In genomic region chr20:56447227-56447626, GRCh38 we compare ENCODE assay signal across 18 cellular contexts. TPM values are rescaled to one million over a fixed set of nuclear protein-coding genes. Genes with fewer than 3 reads are reported as not detected.
A peak's percentile ranks its signal among the peaks of the same experiment; 100 is the strongest.
DNase-seq lines count a peak whose midpoint lies in the region; ATAC-seq, FAIRE-seq and TF ChIP-seq lines count a peak whose summit lies in the region.
"Had no signal": no experiment of that assay in that cellular context is flagged by ENCODE, and none has a peak within 500 bp of the region (broad histone marks: within the 10 kb centered on the region; RNA-seq: fewer than 3 reads in every experiment).

No MANE protein-coding gene starts in this region.

- no peak overlapping the region for H2BK5ac ChIP-seq in IMR-90 (ENCODE audit: low read depth, low read length, poor library complexity, severe bottlenecking)

- H3K9me1 ChIP-seq in IMR-90 (ENCODE audit: insufficient read depth, low read length) (peaks cover 10% of the 10 kb centered on the region), K562 (ENCODE audit: control insufficient read depth, insufficient read depth, low read length) (peaks cover 5% of the 10 kb centered on the region)

- H3K36me3 Mint-ChIP-seq in nephron progenitor cell (ENCODE audit: low read depth): no peaks in the 10 kb centered on the region

- H3K4me2 ChIP-seq in IMR-90 (ENCODE audit: low read depth, low read length) (no peak overlapping the region), K562 (ENCODE audit: insufficient read depth, low read length) (peak overlapping the region; percentile 77)

- H3K9me3 ChIP-seq in IMR-90 (ENCODE audit: control insufficient read depth, insufficient read depth, low read length) (no peaks in the 10 kb centered on the region), K562 (replicated peaks; ENCODE audit: control insufficient read depth, insufficient read depth, low read depth, low read length) (no peaks in the 10 kb centered on the region), heart left ventricle (no peaks in the 10 kb centered on the region)

- TF ChIP-seq POLR2A in IMR-90 (IDR thresholded peaks at IDR 0.05; ENCODE audit: low read depth, low read length): no peak
- TF ChIP-seq POLR2A in K562 (conservative IDR thresholded peaks at IDR 0.05): no peak
- TF ChIP-seq POLR2A in heart left ventricle (IDR thresholded peaks at IDR 0.05): no peak

- no peak overlapping the region for H3K23ac ChIP-seq in IMR-90 (ENCODE audit: low read depth, low read length)

- H2BK20ac ChIP-seq in IMR-90 (ENCODE audit: low read depth, low read length): no peak overlapping the region

- no peak overlapping the region for H3K56ac ChIP-seq in IMR-90 (ENCODE audit: extremely low read depth, insufficient read depth, low read length)

- peaks cover 1 to 27% of the 10 kb centered on the region in 2 experiments; a peak in 2 of 4 replicates for H3K79me1 ChIP-seq in IMR-90 (ENCODE audit: low read depth in 1 of 2, low read length in 2 of 2)

- BruUV-seq in IMR-90 (replicated peaks; lab: Mats Ljungman, UMichigan) (no TSS peak), K562 (replicated peaks; lab: Mats Ljungman, UMichigan) (no TSS peak)

- no peak overlapping the region for H2BK120ac ChIP-seq in IMR-90 (ENCODE audit: low read depth, low read length)

- H3K27ac Mint-ChIP-seq in nephron progenitor cell: no peak overlapping the region

- 0 out of 2 replicates have a peak overlapping the region, but pooled peaks have one; percentile 35 for H2AK5ac ChIP-seq in IMR-90 (ENCODE audit: low read depth, low read length)

- H4K5ac ChIP-seq in IMR-90 (ENCODE audit: low read depth, low read length): no peak overlapping the region

- H4K20me1 ChIP-seq in IMR-90 (ENCODE audit: insufficient read depth, low read length) (no peaks in the 10 kb centered on the region), K562 (replicated peaks; ENCODE audit: control insufficient read depth, insufficient read depth, low read length) (no peaks in the 10 kb centered on the region)

- H4K8ac ChIP-seq in IMR-90 (ENCODE audit: low read depth in 2 of 2, low read length in 2 of 2): 0 out of 4 replicates have a peak overlapping the region, but pooled peaks of 1 of the 2 experiments have one; percentile 3

- peaks cover 24% of the 10 kb centered on the region; the same call in 2 of the 3 replicates for H3K79me2 ChIP-seq in K562 (ENCODE audit: control insufficient read depth, insufficient read depth, low read length)

- H3K4me3 Mint-ChIP-seq in nephron progenitor cell: no peak overlapping the region
- H3K4me3 Mint-ChIP-seq: CD14-positive monocyte had no signal

- POLR2A ChIA-PET in IMR-90 (lab: Charles Lee; ENCODE audit: unreplicated experiment) (interaction anchor here (0.6 kb wide), 1 partner anchor 46 kb away, joined by 6 read pairs; no protein-coding TSS in a partner anchor), K562 (lab: Yijun Ruan, JAX) (interaction anchor here (0.6 to 1.6 kb wide), 7 partner anchors 19 to 67 kb away, joined by 3 to 5 read pairs (median 3); partner anchors contain the start of genes CSTF1 and RTF2)

- H3K27me3 ChIP-seq in IMR-90 (ENCODE audit: control insufficient read depth, insufficient read depth, low read length): no peaks in the 10 kb centered on the region
- no peaks in the 10 kb centered on the region for H3K27me3 ChIP-seq in K562 (ENCODE audit: control insufficient read depth in 2 of 2, insufficient read depth in 2 of 2, low read length in 2 of 2)
- H3K27me3 ChIP-seq in heart left ventricle: no peaks in the 10 kb centered on the region

- H3K4me1 Mint-ChIP-seq in nephron progenitor cell: peaks cover 4% of the 10 kb centered on the region

- H3K14ac ChIP-seq in IMR-90 (replicated peaks; ENCODE audit: low read depth, low read length): no peak overlapping the region

- TF ChIP-seq RAD21 in IMR-90 (IDR thresholded peaks at IDR 0.05; ENCODE audit: low read length) (no peak), K562 (CRISPR knock-in tag; conservative IDR thresholded peaks at IDR 0.05 in 1 of 2, IDR thresholded peaks at IDR 0.05 in 1 of 2) (no peak)

- in situ Hi-C loops in IMR-90 (cut with MboI; ENCODE audit: low sequenced_read_pairs): no loop called here
- in situ Hi-C loops in K562 (cut with MboI): no loop called here

- no peak for TF ChIP-seq EP300 in K562 (IDR thresholded peaks at IDR 0.05; ENCODE audit: low read length)

- peak; percentile 43 for DNase-seq in activated CD8-positive, alpha-beta memory T cell treated with anti-CD3 and anti-CD28 coated beads for 24 hours
- no peak for DNase-seq in activated CD8-positive, alpha-beta memory T cell treated with anti-CD3 and anti-CD28 coated beads, Interleukin-2, amount 50 U/mL, for 4 hours
- no peak for DNase-seq in IMR-90
- no peak for DNase-seq in K562 (ENCODE audit: extremely low read depth in 1 of 4, low spot score in 3 of 4)
- DNase-seq in nephron progenitor cell: peak; percentile 16
- DNase-seq in NCI-H524 (lab: John Stamatoyannopoulos, UW): no peak
- DNase-seq in heart left ventricle: no peak
- DNase-seq: DMS79 treated with DMSO at 0.1 percent for 48 hours, HCEC 1CT, KBM-7, NCI-H1105 treated with DMSO at 0.1 percent for 48 hours, NCI-H187, NCI-H2107, NCI-H2227 treated with DMSO at 0.1 percent for 48 hours, NCI-H510A treated with DMSO at 0.1 percent for 48 hours had no signal

- H3K27me3 Mint-ChIP-seq in nephron progenitor cell (ENCODE audit: low read depth, poor library complexity): peaks cover 52% of the 10 kb centered on the region

- H3K9ac ChIP-seq in IMR-90 (ENCODE audit: low read depth, low read length): no peak overlapping the region
- H3K9ac ChIP-seq in K562 (ENCODE audit: insufficient read depth in 1 of 2, low read depth in 2 of 2, low read length in 2 of 2): peak overlapping the region; percentile 17 to 68; a peak in 3 of 4 replicates

- H2AFZ ChIP-seq in IMR-90 (replicated peaks; ENCODE audit: low read length, poor library complexity): no peak overlapping the region
- H2AFZ ChIP-seq in K562 (ENCODE audit: low read depth, low read length): 0 out of 2 replicates have a peak overlapping the region, but pooled peaks have one; percentile 14

- H3K4ac ChIP-seq in IMR-90 (ENCODE audit: low read depth, low read length): 0 out of 2 replicates have a peak overlapping the region, but pooled peaks have one; percentile 35

- no peak for FAIRE-seq in K562 (lab: Jason Lieb, UNC)

- no peak overlapping the region for H4K91ac ChIP-seq in IMR-90 (ENCODE audit: insufficient read depth, low read depth, low read length)

- CTCF ChIA-PET in IMR-90 (lab: Yijun Ruan, JAX): interaction anchor here (0.7 kb wide), 1 partner anchor 28 kb away, joined by 3 read pairs; no protein-coding TSS in a partner anchor
- CTCF ChIA-PET in K562 (lab: Yijun Ruan, JAX; ENCODE audit: low intra/inter-chr PET ratio): no interaction called here

- ATAC-seq in IMR-90 (ENCODE audit: low read depth) (no peak), K562 (peak; percentile 12), HG03025 (IDR thresholded peaks at IDR 0.05; ENCODE audit: low FRiP score, unreplicated experiment) (no peak), heart left ventricle (no peak)

- H3K4me1 ChIP-seq in IMR-90 (ENCODE audit: control insufficient read depth, insufficient read depth, low read length): peaks cover 16% of the 10 kb centered on the region
- peaks cover 9 to 19% of the 10 kb centered on the region in 2 experiments; a peak in 4 of 5 replicates for H3K4me1 ChIP-seq in K562 (replicated peaks in 1 of 2; ENCODE audit: control insufficient read depth in 2 of 2, insufficient read depth in 2 of 2, low read length in 2 of 2)
- peaks cover 0 to 11% (median 0%) of the 10 kb centered on the region in 12 donors for H3K4me1 ChIP-seq in heart left ventricle

- dilution Hi-C loops in IMR-90 (cut with HindIII; ENCODE audit: low sequenced_read_pairs, unreplicated experiment): no loop called here

- H3K9me3 Mint-ChIP-seq in nephron progenitor cell: no peaks in the 10 kb centered on the region
- H3K9me3 Mint-ChIP-seq: CD14-positive monocyte had no signal

- intact Hi-C loops in IMR-90 (cut with micrococcal nuclease): no loop called here
- intact Hi-C loops in K562 (cut with micrococcal nuclease): no loop called here
- intact Hi-C loops in heart left ventricle (cut with DNase I): no loop called here

- H2BK15ac ChIP-seq in IMR-90 (ENCODE audit: low read depth, low read length): no peak overlapping the region

- no peak overlapping the region for H3K4me3 ChIP-seq in IMR-90 (ENCODE audit: insufficient read depth, low read depth, low read length)
- H3K4me3 ChIP-seq in K562: 0 out of 2 replicates have a peak overlapping the region, but pooled peaks have one; percentile 6
- no peak overlapping the region for H3K4me3 ChIP-seq in heart left ventricle

- no peak for TF ChIP-seq CTCF in IMR-90 (conservative IDR thresholded peaks at IDR 0.05; ENCODE audit: low read depth, low read length)
- TF ChIP-seq CTCF in K562 (IDR thresholded peaks at IDR 0.05 in 2 of 3, conservative IDR thresholded peaks at IDR 0.05 in 1 of 3; ENCODE audit: insufficient read depth in 2 of 3, low read depth in 1 of 3, low read length in 3 of 3): no peak
- TF ChIP-seq CTCF in nephron progenitor cell (IDR thresholded peaks at IDR 0.05): no peak
- no peak for TF ChIP-seq CTCF in heart left ventricle (IDR thresholded peaks at IDR 0.05)

- no peak overlapping the region for H3K18ac ChIP-seq in IMR-90 (ENCODE audit: low read depth, low read length)

- no peak overlapping the region for H3K27ac ChIP-seq in IMR-90 (ENCODE audit: insufficient read depth, low read length)
- H3K27ac ChIP-seq in K562 (ENCODE audit: extremely low read depth, low read depth, low read length): peak overlapping the region; percentile 61; the same call in 2 of the 3 replicates
- no peak overlapping the region for H3K27ac ChIP-seq in heart left ventricle
- H3K27ac ChIP-seq: 22Rv1 had no signal

- H3K36me3 ChIP-seq in IMR-90 (ENCODE audit: control insufficient read depth, insufficient read depth, low read length) (peaks cover 25% of the 10 kb centered on the region), K562 (ENCODE audit: control insufficient read depth, insufficient read depth, low read length) (peaks cover 77% of the 10 kb centered on the region), heart left ventricle (peaks cover 0 to 18% (median 0%) of the 10 kb centered on the region in 9 donors)

- H2AK9ac ChIP-seq in IMR-90 (replicated peaks; ENCODE audit: low read depth, low read length, poor library complexity): no peak overlapping the region

RNA-seq across cellular contexts. Expression of gene RTF2, which starts 21.2 kb away (rescaled TPM):
- total RNA-seq in IMR-90 (2012; rRNA removed): 109 and 118 TPM in 2 replicates
- polyA plus RNA-seq in IMR-90 (2012; rRNA removed): 98.4 and 102 TPM in 2 replicates
- polyA plus RNA-seq in IMR-90 (2012; cell fraction: cytosol; rRNA removed): 73.2 and 76.9 TPM in 2 replicates
- polyA plus RNA-seq in IMR-90 (2012; cell fraction: nucleus; rRNA removed; ENCODE audit: low replicate concordance): 59.0 and 86.9 TPM in 2 replicates
- 29.7 and 29.9 TPM in 2 replicates for total RNA-seq in K562 (2011; cell fraction: chromatin; rRNA removed; ENCODE audit: low replicate concordance)
- total RNA-seq in K562 (2011; cell fraction: nucleolus; rRNA removed): 20.7 and 24.2 TPM in 2 replicates
- 33.1 and 37.2 TPM in 2 replicates for total RNA-seq in K562 (2011; cell fraction: nucleoplasm; rRNA removed)
- 67.0 and 69.1 TPM in 2 replicates for total RNA-seq in K562 (2014; rRNA removed)
- total RNA-seq in K562 (2014; rRNA removed; fragmentation: Illumina TruSeq; extraction: Trizol): 62.1 and 69.8 TPM in 2 replicates
- 67.9 and 70.4 TPM in 2 replicates for total RNA-seq in K562 (2015; rRNA removed; fragmentation: Illumina TruSeq; extraction: Trizol)
- total RNA-seq in K562 (2021): 83.5 and 84.9 TPM in 2 replicates
- 82.3 and 87.4 TPM in 2 replicates for polyA plus RNA-seq in K562 (2011; rRNA removed)
- 68.8 and 69.8 TPM in 2 replicates for polyA plus RNA-seq in K562 (2011; cell fraction: cytosol; rRNA removed)
- polyA plus RNA-seq in K562 (2011; cell fraction: nucleus; rRNA removed): 48.5 and 53.8 TPM in 2 replicates
- 65.1 and 70.9 TPM in 2 replicates for polyA plus RNA-seq in K562 (2012)
- polyA plus RNA-seq in K562 (2014; fragmentation: Illumina TruSeq; extraction: Trizol): 85.1 and 90.7 TPM in 2 replicates
- polyA plus RNA-seq in K562 (2014; fragmentation: Nextera tagmentation; extraction: Ambion mirVana): 100 to 1,000 TPM; 114 to 177 TPM
- polyA plus RNA-seq in K562 (2014; rRNA removed): 80.1 and 85.0 TPM in 2 replicates
- polyA minus RNA-seq in K562 (2011; rRNA and poly(A)+ RNA removed): 46.4 and 55.6 TPM in 2 replicates
- 29.6 and 30.2 TPM in 2 replicates for polyA minus RNA-seq in K562 (2011; cell fraction: cytosol; rRNA and poly(A)+ RNA removed)
- 10.8 and 20.4 TPM in 2 replicates for polyA minus RNA-seq in K562 (2011; cell fraction: nucleus; rRNA and poly(A)+ RNA removed)
- total RNA-seq in heart left ventricle: 100 to 1,000 TPM in 1 of 9 donors, 10 to 100 TPM in 8; 61.9 to 101 (median 86.2) TPM
- 100 to 1,000 TPM in 1 of 2 donors, 10 to 100 TPM in 1; 50.7 to 114 TPM for polyA plus RNA-seq in heart left ventricle

RNA-seq across cellular contexts. Expression of gene CASS4, which starts 35.2 kb away (rescaled TPM):
- total RNA-seq in IMR-90 (2012; rRNA removed): 25.8 and 26.1 TPM in 2 replicates
- polyA plus RNA-seq in IMR-90 (2012; rRNA removed): 26.5 and 29.6 TPM in 2 replicates
- polyA plus RNA-seq in IMR-90 (2012; cell fraction: cytosol; rRNA removed): 12.7 and 19.2 TPM in 2 replicates
- 28.4 and 44.9 TPM in 2 replicates for polyA plus RNA-seq in IMR-90 (2012; cell fraction: nucleus; rRNA removed; ENCODE audit: low replicate concordance)
- total RNA-seq in K562 (2011; cell fraction: chromatin; rRNA removed; ENCODE audit: low replicate concordance): 63.3 and 67.4 TPM in 2 replicates
- total RNA-seq in K562 (2011; cell fraction: nucleolus; rRNA removed): 45.1 and 50.9 TPM in 2 replicates
- 43.0 and 48.2 TPM in 2 replicates for total RNA-seq in K562 (2011; cell fraction: nucleoplasm; rRNA removed)
- 26.7 and 27.1 TPM in 2 replicates for total RNA-seq in K562 (2014; rRNA removed)
- 23.4 and 29.3 TPM in 2 replicates for total RNA-seq in K562 (2014; rRNA removed; fragmentation: Illumina TruSeq; extraction: Trizol)
- total RNA-seq in K562 (2015; rRNA removed; fragmentation: Illumina TruSeq; extraction: Trizol): 25.3 and 25.6 TPM in 2 replicates
- 27.8 and 36.8 TPM in 2 replicates for total RNA-seq in K562 (2021)
- polyA plus RNA-seq in K562 (2011; rRNA removed): 53.2 and 53.8 TPM in 2 replicates
- polyA plus RNA-seq in K562 (2011; cell fraction: cytosol; rRNA removed): 52.4 and 52.9 TPM in 2 replicates
- polyA plus RNA-seq in K562 (2011; cell fraction: nucleus; rRNA removed): 28.9 and 33.6 TPM in 2 replicates
- polyA plus RNA-seq in K562 (2012): 18.6 and 19.4 TPM in 2 replicates
- 35.3 and 41.6 TPM in 2 replicates for polyA plus RNA-seq in K562 (2014; fragmentation: Illumina TruSeq; extraction: Trizol)
- polyA plus RNA-seq in K562 (2014; fragmentation: Nextera tagmentation; extraction: Ambion mirVana): 1 to 10 TPM; 8.1 to 8.8 TPM
- 21.7 and 30.0 TPM in 2 replicates for polyA plus RNA-seq in K562 (2014; rRNA removed)
- 56.7 and 57.5 TPM in 2 replicates for polyA minus RNA-seq in K562 (2011; rRNA and poly(A)+ RNA removed)
- 39.3 and 40.1 TPM in 2 replicates for polyA minus RNA-seq in K562 (2011; cell fraction: cytosol; rRNA and poly(A)+ RNA removed)
- polyA minus RNA-seq in K562 (2011; cell fraction: nucleus; rRNA and poly(A)+ RNA removed): 26.0 and 37.0 TPM in 2 replicates
- 1 to 10 TPM in 2 of 9 donors, under 1 TPM in 7; 0.07 to 3.8 (median 0.50) TPM for total RNA-seq in heart left ventricle
- under 1 TPM; 0.38 to 0.47 TPM for polyA plus RNA-seq in heart left ventricle

RNA-seq across cellular contexts. Expression of gene CSTF1, which starts 54.8 kb away (rescaled TPM):
- total RNA-seq in IMR-90 (2012; rRNA removed): 86.4 and 105 TPM in 2 replicates
- polyA plus RNA-seq in IMR-90 (2012; rRNA removed): 48.8 and 49.5 TPM in 2 replicates
- 24.3 and 40.6 TPM in 2 replicates for polyA plus RNA-seq in IMR-90 (2012; cell fraction: cytosol; rRNA removed)
- 28.6 and 46.9 TPM in 2 replicates for polyA plus RNA-seq in IMR-90 (2012; cell fraction: nucleus; rRNA removed; ENCODE audit: low replicate concordance)
- total RNA-seq in K562 (2011; cell fraction: chromatin; rRNA removed; ENCODE audit: low replicate concordance): 81.3 and 104 TPM in 2 replicates
- 51.9 and 54.7 TPM in 2 replicates for total RNA-seq in K562 (2011; cell fraction: nucleolus; rRNA removed)
- total RNA-seq in K562 (2011; cell fraction: nucleoplasm; rRNA removed): 67.5 and 68.8 TPM in 2 replicates
- 30.8 and 36.3 TPM in 2 replicates for total RNA-seq in K562 (2014; rRNA removed)
- 53.4 and 55.2 TPM in 2 replicates for total RNA-seq in K562 (2014; rRNA removed; fragmentation: Illumina TruSeq; extraction: Trizol)
- 43.7 and 45.6 TPM in 2 replicates for total RNA-seq in K562 (2015; rRNA removed; fragmentation: Illumina TruSeq; extraction: Trizol)
- 44.4 and 48.9 TPM in 2 replicates for total RNA-seq in K562 (2021)
- 76.6 and 92.5 TPM in 2 replicates for polyA plus RNA-seq in K562 (2011; rRNA removed)
- polyA plus RNA-seq in K562 (2011; cell fraction: cytosol; rRNA removed): 77.7 and 92.2 TPM in 2 replicates
- 81.7 and 87.2 TPM in 2 replicates for polyA plus RNA-seq in K562 (2011; cell fraction: nucleus; rRNA removed)
- 31.3 and 43.1 TPM in 2 replicates for polyA plus RNA-seq in K562 (2012)
- polyA plus RNA-seq in K562 (2014; fragmentation: Illumina TruSeq; extraction: Trizol): 48.1 and 56.6 TPM in 2 replicates
- 100 to 1,000 TPM in 1 of 2 experiments, 10 to 100 TPM in 1; 74.1 to 110 TPM for polyA plus RNA-seq in K562 (2014; fragmentation: Nextera tagmentation; extraction: Ambion mirVana)
- 33.5 and 40.7 TPM in 2 replicates for polyA plus RNA-seq in K562 (2014; rRNA removed)
- 157 and 159 TPM in 2 replicates for polyA minus RNA-seq in K562 (2011; rRNA and poly(A)+ RNA removed)
- polyA minus RNA-seq in K562 (2011; cell fraction: cytosol; rRNA and poly(A)+ RNA removed): 48.8 and 68.1 TPM in 2 replicates
- polyA minus RNA-seq in K562 (2011; cell fraction: nucleus; rRNA and poly(A)+ RNA removed): 30.7 and 57.5 TPM in 2 replicates
- 10 to 100 TPM; 16.0 to 27.3 (median 22.0) TPM for total RNA-seq in heart left ventricle
- 10 to 100 TPM in 1 of 2 donors, 1 to 10 TPM in 1; 4.2 to 15.3 TPM for polyA plus RNA-seq in heart left ventricle

RNA-seq across cellular contexts. Expression of gene AURKA, which starts 55.2 kb away (rescaled TPM):
- total RNA-seq in IMR-90 (2012; rRNA removed) (83.3 and 88.0 TPM in 2 replicates), K562 (2014; rRNA removed) (72.7 and 78.4 TPM in 2 replicates), K562 (2014; rRNA removed; fragmentation: Illumina TruSeq; extraction: Trizol) (113 and 126 TPM in 2 replicates), K562 (2015; rRNA removed; fragmentation: Illumina TruSeq; extraction: Trizol) (102 and 105 TPM in 2 replicates), K562 (2021) (97.4 and 101 TPM in 2 replicates), heart left ventricle (10 to 100 TPM in 2 of 9 donors, 1 to 10 TPM in 7; 2.4 to 11.0 (median 6.3) TPM)
- polyA plus RNA-seq in IMR-90 (2012; rRNA removed) (63.7 and 68.0 TPM in 2 replicates), K562 (2011; rRNA removed) (112 and 148 TPM in 2 replicates), K562 (2014; fragmentation: Illumina TruSeq; extraction: Trizol) (128 and 162 TPM in 2 replicates), K562 (2014; fragmentation: Nextera tagmentation; extraction: Ambion mirVana) (100 to 1,000 TPM; 130 to 153 TPM), K562 (2014; rRNA removed) (105 and 106 TPM in 2 replicates), heart left ventricle (10 to 100 TPM in 1 of 2 donors, 1 to 10 TPM in 1; 2.2 to 19.5 TPM)
- polyA plus RNA-seq in IMR-90 (2012; cell fraction: cytosol; rRNA removed): 21.7 and 43.0 TPM in 2 replicates
- polyA plus RNA-seq in IMR-90 (2012; cell fraction: nucleus; rRNA removed; ENCODE audit: low replicate concordance): 13.7 and 69.2 TPM in 2 replicates
- 35.2 and 46.4 TPM in 2 replicates for total RNA-seq in K562 (2011; cell fraction: chromatin; rRNA removed; ENCODE audit: low replicate concordance)
- 29.4 and 33.6 TPM in 2 replicates for total RNA-seq in K562 (2011; cell fraction: nucleolus; rRNA removed)
- 34.9 and 36.8 TPM in 2 replicates for total RNA-seq in K562 (2011; cell fraction: nucleoplasm; rRNA removed)
- polyA plus RNA-seq in K562 (2011; cell fraction: cytosol; rRNA removed): 82.8 and 98.1 TPM in 2 replicates
- 52.9 and 65.0 TPM in 2 replicates for polyA plus RNA-seq in K562 (2011; cell fraction: nucleus; rRNA removed)
- 70.5 and 75.3 TPM in 2 replicates for polyA plus RNA-seq in K562 (2012)
- 99.4 and 104 TPM in 2 replicates for polyA minus RNA-seq in K562 (2011; rRNA and poly(A)+ RNA removed)
- 43.0 and 57.1 TPM in 2 replicates for polyA minus RNA-seq in K562 (2011; cell fraction: cytosol; rRNA and poly(A)+ RNA removed)
- polyA minus RNA-seq in K562 (2011; cell fraction: nucleus; rRNA and poly(A)+ RNA removed): 16.3 and 31.1 TPM in 2 replicates

Comparison
In these comparisons a context has a peak if more than half of its experiments do, and no peak if none do; other contexts are left out.
1. DNase-seq: peak in activated CD8-positive, alpha-beta memory T cell treated with anti-CD3 and anti-CD28 coated beads for 24 hours (single experiment) and nephron progenitor cell (single experiment); none in activated CD8-positive, alpha-beta memory T cell treated with anti-CD3 and anti-CD28 coated beads, Interleukin-2, amount 50 U/mL, for 4 hours (single experiment), IMR-90 (single experiment), K562 (0 of 4), NCI-H524 (0 of 2) and heart left ventricle (0 of 5).